ENCODE assay signal across 11 cellular contexts in genomic region chr11:1304376-1304775, GRCh38. TPM values are rescaled to one million over a fixed set of nuclear protein-coding genes. Genes with fewer than 3 reads are reported as not detected.
DNase-seq lines count a peak whose midpoint lies in the region; ATAC-seq, FAIRE-seq and TF ChIP-seq lines count a peak whose summit lies in the region.
"Had no signal": no experiment of that assay in that cellular context is flagged by ENCODE, and none has a peak within 500 bp of the region (broad histone marks: within the 10 kb centered on the region; RNA-seq: fewer than 3 reads in every experiment).

No MANE protein-coding gene starts in this region.

- no peak overlapping the region for H2BK5ac ChIP-seq in mesendoderm (ENCODE audit: low read length)

- no peak overlapping the region for H3K4ac ChIP-seq in mesendoderm (ENCODE audit: low read depth, low read length)

- TF ChIP-seq CTCF in left ventricle myocardium inferior (IDR thresholded peaks at IDR 0.05; ENCODE audit: borderline replicate concordance), result no peak
- TF ChIP-seq CTCF in heart right ventricle (IDR thresholded peaks at IDR 0.05), result no peak
- TF ChIP-seq CTCF in endothelial cell of umbilical vein (IDR thresholded peaks at IDR 0.05; ENCODE audit: extremely low read depth in 1 of 2, insufficient read depth in 1 of 2, low read depth in 1 of 2, low read length in 2 of 2), result no peak

- no peak overlapping the region for H3K4me2 ChIP-seq in endothelial cell of umbilical vein (ENCODE audit: insufficient read depth, low read length)
- no peak overlapping the region for H3K4me2 ChIP-seq in mesendoderm (ENCODE audit: low read length)

- H3K36me3 ChIP-seq in left ventricle myocardium inferior, result peaks cover 7% of the 10 kb centered on the region
- H3K36me3 ChIP-seq in heart right ventricle, result peaks cover 0 to 28% (median 0%) of the 10 kb centered on the region in 9 donors
- H3K36me3 ChIP-seq in endothelial cell of umbilical vein (ENCODE audit: control insufficient read depth in 2 of 2, extremely low read depth in 1 of 2, insufficient read depth in 2 of 2, low read length in 2 of 2), result peaks cover 0 to 4% of the 10 kb centered on the region in 2 experiments
- no peaks in the 10 kb centered on the region for H3K36me3 ChIP-seq in muscle layer of duodenum (ENCODE audit: control insufficient read depth in 1 of 2, insufficient read depth in 2 of 2, low read length in 2 of 2)
- no peaks in the 10 kb centered on the region for H3K36me3 ChIP-seq in mesendoderm (ENCODE audit: control insufficient read depth, insufficient read depth, low read length)
- H3K36me3 ChIP-seq: HAP-1, thoracic aorta had no signal

- H3K9ac ChIP-seq in endothelial cell of umbilical vein (replicated peaks; ENCODE audit: extremely low read depth, insufficient read depth, low read length), result no peak overlapping the region
- no peak overlapping the region for H3K9ac ChIP-seq in mesendoderm (ENCODE audit: low read length)

- H3K4me1 ChIP-seq in left ventricle myocardium inferior (peaks cover 86% of the 10 kb centered on the region), heart right ventricle (peaks cover 7 to 78% (median 53%) of the 10 kb centered on the region in 9 donors), endothelial cell of umbilical vein (ENCODE audit: control insufficient read depth, extremely low read depth, insufficient read depth, low read length) (peaks cover 12% of the 10 kb centered on the region), muscle layer of duodenum (ENCODE audit: control insufficient read depth in 1 of 2, insufficient read depth in 2 of 2, low read length in 2 of 2) (peaks cover 23 to 68% of the 10 kb centered on the region in 2 donors), mesendoderm (ENCODE audit: control insufficient read depth, low read depth, low read length) (no peaks in the 10 kb centered on the region)

- no peak for FAIRE-seq in endothelial cell of umbilical vein (lab: Jason Lieb, UNC)

- H3K27me3 ChIP-seq in left ventricle myocardium inferior (ENCODE audit: low read depth), result no peaks in the 10 kb centered on the region
- no peaks in the 10 kb centered on the region for H3K27me3 ChIP-seq in heart right ventricle
- no peaks in the 10 kb centered on the region for H3K27me3 ChIP-seq in endothelial cell of umbilical vein (ENCODE audit: control insufficient read depth in 2 of 2, insufficient read depth in 2 of 2, low read length in 2 of 2)
- no peaks in the 10 kb centered on the region for H3K27me3 ChIP-seq in muscle layer of duodenum (ENCODE audit: low read depth, low read length)
- H3K27me3 ChIP-seq in mesendoderm (ENCODE audit: insufficient read depth, low read length, poor library complexity), result no peaks in the 10 kb centered on the region

- peaks cover 35% of the 10 kb centered on the region for H3K79me1 ChIP-seq in mesendoderm (ENCODE audit: low read length)

- H2BK15ac ChIP-seq in mesendoderm (replicated peaks; ENCODE audit: low read depth), result no peak overlapping the region

- H3K23ac ChIP-seq in mesendoderm (ENCODE audit: low read length), result no peak overlapping the region

- no peak overlapping the region for H3K18ac ChIP-seq in mesendoderm (ENCODE audit: low read length)

- no peak overlapping the region for H4K5ac ChIP-seq in mesendoderm (ENCODE audit: low read length)

- 79 to 81% methylated on average over 14 of the region's 14 CpGs for WGBS in heart right ventricle, 2 donors
- no CpG with 5 or more reads among the region's 14 CpGs for WGBS in mesendoderm (ENCODE audit: extremely low coverage, insufficient coverage, low lambda C conversion rate)

- H3K9me3 ChIP-seq in left ventricle myocardium inferior (replicated peaks) (no peaks in the 10 kb centered on the region), heart right ventricle (no peaks in the 10 kb centered on the region), endothelial cell of umbilical vein (replicated peaks; ENCODE audit: control insufficient read depth, insufficient read depth, low read length) (no peaks in the 10 kb centered on the region), muscle layer of duodenum (ENCODE audit: control insufficient read depth in 1 of 2, low read length in 2 of 2) (no peaks in the 10 kb centered on the region)
- H3K9me3 ChIP-seq: HAP-1, thoracic aorta had no signal

- H3K79me2 ChIP-seq in endothelial cell of umbilical vein (ENCODE audit: control insufficient read depth, insufficient read depth, low read length) (peaks cover 78% of the 10 kb centered on the region), mesendoderm (ENCODE audit: control insufficient read depth, insufficient read depth, low read length) (peaks cover 38% of the 10 kb centered on the region)

- no peak overlapping the region for H2BK120ac ChIP-seq in mesendoderm (ENCODE audit: low read depth, low read length)

- no peaks in the 10 kb centered on the region for H4K20me1 ChIP-seq in endothelial cell of umbilical vein (replicated peaks; ENCODE audit: control insufficient read depth, extremely low read depth, insufficient read depth, low read length)

- H3K27ac ChIP-seq in left ventricle myocardium inferior (replicated peaks), result peak overlapping the region; percentile 23
- peak overlapping the region in 1 of 10 donors; percentile 15 for H3K27ac ChIP-seq in heart right ventricle
- H3K27ac ChIP-seq in endothelial cell of umbilical vein (ENCODE audit: insufficient read depth, low read depth, low read length), result no peak overlapping the region
- H3K27ac ChIP-seq in muscle layer of duodenum (ENCODE audit: low read length), result peak overlapping the region; percentile 63
- H3K27ac ChIP-seq in mesendoderm (ENCODE audit: low read depth, low read length), result no peak overlapping the region

- dilution Hi-C loops in endothelial cell of umbilical vein (cut with MboI; ENCODE audit: extremely low pct_ligation_motif_present, low sequenced_read_pairs), result no loop called here

- H3K56ac ChIP-seq in mesendoderm (ENCODE audit: low read length), result no peak overlapping the region

- H2AFZ ChIP-seq in endothelial cell of umbilical vein (ENCODE audit: low read depth, low read length), result no peak overlapping the region

- BruUV-seq in endothelial cell of umbilical vein (replicated peaks; lab: Mats Ljungman, UMichigan), result no TSS peak

- H2AK5ac ChIP-seq in mesendoderm (ENCODE audit: low read length), result no peak overlapping the region

- no peak overlapping the region for H4K8ac ChIP-seq in mesendoderm (ENCODE audit: low read depth, low read length)

- no peak for TF ChIP-seq POLR2A in endothelial cell of umbilical vein (IDR thresholded peaks at IDR 0.05; ENCODE audit: low read depth, low read length)

- no peak for DNase-seq in left ventricle myocardium inferior
- DNase-seq in heart right ventricle, result no peak
- peak; percentile 44 for DNase-seq in endothelial cell of umbilical vein (ENCODE audit: low read depth, low spot score)
- DNase-seq in ureter (ENCODE audit: low spot score), result peak; percentile 62
- DNase-seq in NCI-H524 (lab: John Stamatoyannopoulos, UW), result no peak
- DNase-seq in mesendoderm, result no peak
- DNase-seq in activated CD4-positive, alpha-beta T cell treated with anti-CD3 and anti-CD28 coated beads for 1 hour, result no peak
- DNase-seq: stimulated activated CD4-positive, alpha-beta T cell treated with anti-CD3 and anti-CD28 coated beads, Interleukin-4, amount 100 ng/mL, for 4 hours had no signal

- intact Hi-C loops in left ventricle myocardium inferior (cut with micrococcal nuclease), result no loop called here
- intact Hi-C loops in heart right ventricle (cut with DNase I), result loop anchor here in 6 of 10 donors (5.0 to 10.0 kb wide), 3 partner anchors 210 to 228 kb away; no protein-coding TSS in a partner anchor
- intact Hi-C loops in endothelial cell of umbilical vein (cut with micrococcal nuclease), result loop anchor here (10.0 kb wide), 2 partner anchors 80 to 270 kb away; partner anchors contain the start of genes BRSK2 and DUSP8

- POLR2A ChIA-PET in endothelial cell of umbilical vein (lab: Charles Lee), result no interaction called here

- CTCF ChIA-PET in endothelial cell of umbilical vein (lab: Charles Lee), result interaction anchor here (0.7 to 1.3 kb wide), 3 partner anchors 12 to 102 kb away, joined by 3 to 4 read pairs (median 3); no protein-coding TSS in a partner anchor

- H3K4me3 ChIP-seq in left ventricle myocardium inferior (no peak overlapping the region), heart right ventricle (no peak overlapping the region), endothelial cell of umbilical vein (replicated peaks in 1 of 3; ENCODE audit: insufficient read depth in 1 of 3, low read depth in 1 of 3, low read length in 3 of 3) (no peak overlapping the region), muscle layer of duodenum (ENCODE audit: low read depth in 1 of 2, low read length in 2 of 2) (no peak overlapping the region), mesendoderm (ENCODE audit: low read length) (no peak overlapping the region)
- H3K4me3 ChIP-seq: HAP-1, thoracic aorta had no signal

- no peak for ATAC-seq in heart right ventricle

- H3K9me1 ChIP-seq in endothelial cell of umbilical vein (replicated peaks; ENCODE audit: control insufficient read depth, extremely low read depth, insufficient read depth, low read length), result no peaks in the 10 kb centered on the region

TF ChIP-seq in endothelial cell of umbilical vein, 7 proteins besides CTCF, POLR2A, EP300 and RAD21 (continues in another document):
- TF ChIP-seq, protein P1, sequence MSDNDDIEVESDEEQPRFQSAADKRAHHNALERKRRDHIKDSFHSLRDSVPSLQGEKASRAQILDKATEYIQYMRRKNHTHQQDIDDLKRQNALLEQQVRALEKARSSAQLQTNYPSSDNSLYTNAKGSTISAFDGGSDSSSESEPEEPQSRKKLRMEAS (IDR thresholded peaks at IDR 0.05; ENCODE audit: insufficient read depth, insufficient read length), result no peak
- TF ChIP-seq POLR2AphosphoS5 (IDR thresholded peaks at IDR 0.05; ENCODE audit: insufficient read depth, low read depth, low read length) (no peak), JUN (IDR thresholded peaks at IDR 0.05; ENCODE audit: borderline replicate concordance, insufficient read depth, insufficient read length, low read depth) (no peak), MYC (IDR thresholded peaks at IDR 0.05; ENCODE audit: low read depth, low read length) (no peak), FOS (IDR thresholded peaks at IDR 0.05; ENCODE audit: borderline replicate concordance, insufficient read depth, low read length) (no peak)

RNA-seq across cellular contexts. Expression of gene TOLLIP, which starts 5.1 kb away (rescaled TPM):
- total RNA-seq in left ventricle myocardium inferior (51.9 TPM), heart right ventricle (10 to 100 TPM; 34.3 to 53.6 (median 45.2) TPM), endothelial cell of umbilical vein (49.1 and 49.6 TPM in 2 replicates), ureter (122 TPM)
- polyA plus RNA-seq in heart right ventricle (10 to 100 TPM; 19.0 to 32.5 TPM), endothelial cell of umbilical vein (64.8 and 107 TPM in 2 replicates)
- polyA plus RNA-seq in endothelial cell of umbilical vein (2011; cell fraction: cytosol; rRNA removed), result 39.1 and 48.5 TPM in 2 replicates
- polyA plus RNA-seq in endothelial cell of umbilical vein (2011; cell fraction: nucleus; rRNA removed), result 26.2 and 38.1 TPM in 2 replicates
- 31.6 and 47.0 TPM in 2 replicates for polyA plus RNA-seq in endothelial cell of umbilical vein (2012)
- polyA minus RNA-seq in endothelial cell of umbilical vein, result 49.2 and 76.4 TPM in 2 replicates
- polyA minus RNA-seq in endothelial cell of umbilical vein (2011; cell fraction: cytosol; rRNA and poly(A)+ RNA removed), result 7.6 TPM
- polyA minus RNA-seq in endothelial cell of umbilical vein (2011; cell fraction: nucleus; rRNA and poly(A)+ RNA removed), result 18.6 and 25.3 TPM in 2 replicates
- 11.2 TPM for polyA plus RNA-seq in mesendoderm (2013, experiment 1 of 2)
- polyA plus RNA-seq in mesendoderm (2013, experiment 2 of 2), result 10.9 TPM

Comparison
In these comparisons a context has a peak if more than half of its experiments do, and no peak if none do; other contexts are left out.
1. DNase-seq: peak in endothelial cell of umbilical vein (single experiment) and ureter (single experiment); none in left ventricle myocardium inferior (single experiment), heart right ventricle (0 of 2), NCI-H524 (0 of 2), mesendoderm (single experiment) and activated CD4-positive, alpha-beta T cell treated with anti-CD3 and anti-CD28 coated beads for 1 hour (single experiment).
2. H3K27ac ChIP-seq: peak in left ventricle myocardium inferior (single experiment) and muscle layer of duodenum (single experiment); none in endothelial cell of umbilical vein (single experiment) and mesendoderm (single experiment).